24 cellular contexts compared by ENCODE assay signal in genomic region chr1:171798760-171799159, GRCh38.
"Had no signal": no experiment of that assay in that cellular context is flagged by ENCODE, and none has a peak within 500 bp of the region (broad histone marks: within the 10 kb centered on the region; RNA-seq: fewer than 3 reads in every experiment).

No MANE protein-coding gene starts in this region.

- H3K27ac Mint-ChIP-seq: activated naive CD4-positive, alpha-beta T cell treated with anti-CD3 and anti-CD28 coated beads for 36 hours; activated naive CD8-positive, alpha-beta T cell treated with anti-CD3 and anti-CD28 coated beads, Interleukin-2, amount 10 ng/mL, durations not matched to agents 7 days and 5 days; activated T-cell treated with anti-CD3 and anti-CD28 coated beads, Interleukin-2, amount 50 U/mL, for 72 hours; T-cell had no signal

- H3K4me3 Mint-ChIP-seq: activated naive CD4-positive, alpha-beta T cell treated with anti-CD3 and anti-CD28 coated beads for 36 hours; activated naive CD8-positive, alpha-beta T cell treated with anti-CD3 and anti-CD28 coated beads, Interleukin-2, amount 10 ng/mL, durations not matched to agents 7 days and 5 days; activated T-cell treated with anti-CD3 and anti-CD28 coated beads, Interleukin-2, amount 50 U/mL, for 72 hours; effector memory CD8-positive, alpha-beta T cell; natural killer cell; stimulated activated naive CD8-positive, alpha-beta T cell treated with anti-CD3 and anti-CD28 coated beads, Interleukin-15, Interleukin-2, amounts not matched to agents 100 ng/mL and 50 ng/mL, for 24 hours; T-cell had no signal

- H3K27ac ChIP-seq: colonic mucosa, dorsolateral prefrontal cortex, esophagus squamous epithelium, heart right ventricle, lower lobe of right lung, neutrophil, ovary, transverse colon, vagina, WERI-Rb-1 had no signal

- H3K9me3 ChIP-seq: colonic mucosa, esophagus squamous epithelium, heart right ventricle, lower lobe of right lung, neutrophil, ovary, transverse colon, vagina had no signal

- H3K4me1 ChIP-seq: colonic mucosa, esophagus squamous epithelium, lower lobe of right lung, transverse colon had no signal

- H3K4me3 ChIP-seq: colonic mucosa, dorsolateral prefrontal cortex, esophagus squamous epithelium, heart right ventricle, lower lobe of right lung, ovary, transverse colon, vagina had no signal

- DNase-seq: activated CD8-positive, alpha-beta memory T cell treated with anti-CD3 and anti-CD28 coated beads, Interleukin-2, amount 50 U/mL, for 4 hours; activated effector memory CD4-positive, alpha-beta T cell treated with Interleukin-2 at 50 U/mL for 16 hours; activated naive CD4-positive, alpha-beta T cell treated with anti-CD3 and anti-CD28 coated beads for 36 hours; activated naive CD8-positive, alpha-beta T cell treated with anti-CD3 and anti-CD28 coated beads, Interleukin-2, amount 10 ng/mL, durations not matched to agents 7 days and 5 days; activated T-cell treated with anti-CD3 and anti-CD28 coated beads, Interleukin-2, amount 50 U/mL, for 72 hours; amygdala; colonic mucosa; dorsolateral prefrontal cortex; effector memory CD8-positive, alpha-beta T cell; esophagus squamous epithelium; heart right ventricle; kidney; lower lobe of right lung; midbrain; natural killer cell; ovary; stimulated activated CD4-positive, alpha-beta T cell treated with anti-CD3 and anti-CD28 coated beads, Interleukin-12 subunit alpha, Interleukin-12 subunit beta, amount 100 ng/mL, for 4 hours; stimulated activated CD4-positive, alpha-beta T cell treated with anti-CD3 and anti-CD28 coated beads, Interleukin-4, amount 100 ng/mL, for 4 hours; T-cell; transverse colon; WERI-Rb-1 had no signal

- H3K9me3 Mint-ChIP-seq: activated naive CD4-positive, alpha-beta T cell treated with anti-CD3 and anti-CD28 coated beads for 36 hours; activated naive CD8-positive, alpha-beta T cell treated with anti-CD3 and anti-CD28 coated beads, Interleukin-2, amount 10 ng/mL, durations not matched to agents 7 days and 5 days; activated T-cell treated with anti-CD3 and anti-CD28 coated beads, Interleukin-2, amount 50 U/mL, for 72 hours; effector memory CD8-positive, alpha-beta T cell; natural killer cell; stimulated activated naive CD8-positive, alpha-beta T cell treated with anti-CD3 and anti-CD28 coated beads, Interleukin-15, Interleukin-2, amounts not matched to agents 100 ng/mL and 50 ng/mL, for 24 hours; T-cell had no signal

- H3K36me3 ChIP-seq: colonic mucosa, ovary had no signal

- H3K27me3 Mint-ChIP-seq: activated naive CD8-positive, alpha-beta T cell treated with anti-CD3 and anti-CD28 coated beads, Interleukin-2, amount 10 ng/mL, durations not matched to agents 7 days and 5 days; effector memory CD8-positive, alpha-beta T cell; stimulated activated naive CD8-positive, alpha-beta T cell treated with anti-CD3 and anti-CD28 coated beads, Interleukin-15, Interleukin-2, amounts not matched to agents 100 ng/mL and 50 ng/mL, for 24 hours; T-cell had no signal

- H3K27me3 ChIP-seq: colonic mucosa, dorsolateral prefrontal cortex, esophagus squamous epithelium, heart right ventricle, neutrophil, ovary, transverse colon, vagina had no signal

- ATAC-seq: activated T-cell treated with anti-CD3 and anti-CD28 coated beads, Interleukin-2, amount 50 U/mL, for 72 hours; effector memory CD8-positive, alpha-beta T cell; natural killer cell; T-cell had no signal
